Comparison of ENCODE assay signal across 8 cellular contexts in the genomic region with DNA sequence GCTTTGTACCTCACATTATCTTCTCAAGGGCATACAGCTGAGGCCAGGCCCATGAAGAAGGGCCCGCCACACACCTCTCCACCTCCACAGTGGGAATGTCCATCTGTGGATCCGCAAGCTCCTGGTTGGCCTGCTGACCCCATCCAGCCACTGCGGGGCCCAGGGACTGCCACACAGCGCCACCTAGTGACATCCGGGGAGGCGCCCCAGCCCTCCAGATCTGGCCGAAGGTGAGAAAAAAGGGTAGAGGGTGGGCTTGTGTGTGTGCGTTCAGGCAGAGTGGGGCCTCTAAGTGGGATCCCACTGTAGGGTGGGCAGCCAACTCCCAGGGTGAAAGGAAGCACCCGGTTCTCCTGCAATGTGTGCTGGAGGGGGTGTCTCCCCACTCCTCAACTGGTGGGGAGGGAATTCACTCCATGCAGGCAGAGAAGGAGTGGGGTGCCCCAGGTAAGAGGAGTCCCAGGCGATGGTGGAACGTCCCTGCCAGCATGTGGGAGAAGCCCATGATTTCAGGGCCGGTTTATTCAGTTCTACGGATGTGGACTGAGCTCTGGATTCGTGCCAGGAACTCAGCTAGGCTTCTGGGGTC.
A peak's percentile ranks its signal among the peaks of the same experiment; 100 is the strongest.
DNase-seq lines count a peak whose midpoint lies in the region; ATAC-seq, FAIRE-seq and TF ChIP-seq lines count a peak whose summit lies in the region.

No MANE protein-coding gene starts in this region.

- H3K27me3 ChIP-seq in MG63: no peaks in the 10 kb centered on the region

- no peak for FAIRE-seq in H54 (lab: Jason Lieb, UNC)

- no peak for TF ChIP-seq CTCF in foreskin fibroblast (IDR thresholded peaks at IDR 0.05; ENCODE audit: low read depth, low read length)

- H3K4me3 ChIP-seq in MG63 (no peak overlapping the region), foreskin fibroblast (ENCODE audit: low read depth in 1 of 2, low read length in 2 of 2) (no peak overlapping the region)

- peak; percentile 59 for DNase-seq in Ammon's horn (ENCODE audit: low spot score)
- DNase-seq in MG63: peak; percentile 10
- peak; percentile 38 for DNase-seq in activated gamma-delta T cell treated with Interleukin-2 at 50 U/mL for 16 hours
- DNase-seq in left colon: peak; percentile 32 to 36
- DNase-seq in stimulated activated CD8-positive, alpha-beta memory T cell treated with anti-CD3 and anti-CD28 coated beads, Interleukin-4, amount 100 ng/mL, for 24 hours (ENCODE audit: low read depth): peak; percentile 30
- DNase-seq in foreskin fibroblast: no peak
- DNase-seq in H54 (ENCODE audit: insufficient read length, low spot score): no peak

- no peaks in the 10 kb centered on the region for H3K9me3 ChIP-seq in MG63

- TF ChIP-seq POLR2A in H54 (IDR thresholded peaks at IDR 0.05; ENCODE audit: low read depth, low read length): no peak

- no peaks in the 10 kb centered on the region for H3K36me3 ChIP-seq in MG63

- intact Hi-C loops in left colon (cut with DNase I, micrococcal nuclease): no loop called here

- ATAC-seq in GM18868 (IDR thresholded peaks at IDR 0.05; ENCODE audit: unreplicated experiment) (peak; percentile 64), left colon (peak; percentile 69)

Comparison
In these comparisons a context has a peak if more than half of its experiments do, and no peak if none do; other contexts are left out.
1. DNase-seq: peak in Ammon's horn (single experiment), MG63 (single experiment), activated gamma-delta T cell treated with Interleukin-2 at 50 U/mL for 16 hours (single experiment), left colon (2 of 2) and stimulated activated CD8-positive, alpha-beta memory T cell treated with anti-CD3 and anti-CD28 coated beads, Interleukin-4, amount 100 ng/mL, for 24 hours (single experiment); none in foreskin fibroblast (0 of 2) and H54 (single experiment).